Comparison of ENCODE assay signal across 29 cellular contexts in the genomic region with DNA sequence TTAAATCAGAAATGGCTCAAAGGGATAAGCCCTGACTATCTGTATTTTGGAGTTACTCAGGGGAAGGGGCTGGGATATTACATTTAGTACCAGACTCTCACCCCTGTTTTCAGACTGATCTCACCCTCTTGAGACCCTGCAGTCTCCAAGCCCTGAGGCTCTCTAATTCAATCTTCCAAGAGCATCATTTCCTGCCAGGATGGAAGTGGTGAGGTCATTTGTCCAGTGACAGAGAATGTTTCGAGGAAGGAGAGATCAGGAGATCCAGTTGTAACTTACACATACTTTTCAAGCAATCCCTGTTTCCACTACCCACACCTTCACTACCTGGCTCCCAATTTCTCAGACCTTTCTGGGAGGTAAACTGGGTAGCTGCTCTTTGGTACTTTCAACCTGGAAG.
"Had no signal": no experiment of that assay in that cellular context is flagged by ENCODE, and none has a peak within 500 bp of the region (broad histone marks: within the 10 kb centered on the region; RNA-seq: fewer than 3 reads in every experiment).

No MANE protein-coding gene starts in this region.

- H3K4me1 ChIP-seq: prostate gland, sigmoid colon, uterus had no signal

- ATAC-seq: activated T-helper 17 cell treated with anti-CD3 and anti-CD28 coated beads, Interleukin-2, amount 50 U/mL, for 72 hours; effector memory CD8-positive, alpha-beta T cell; foreskin keratinocyte; mucosa of descending colon; natural killer cell treated with Interleukin-12 subunit alpha and Interleukin-12 subunit beta and Interleukin-15 and Interleukin-18, amount 100 ng/mL, for 72 hours; stimulated activated effector memory CD8-positive, alpha-beta T cell treated with anti-CD3 and anti-CD28 coated beads, Interleukin-12 subunit alpha, Interleukin-12 subunit beta, amount 100 ng/mL, for 72 hours had no signal

- H3K27me3 ChIP-seq: brain microvascular endothelial cell, foreskin keratinocyte, neutrophil, ovary, sigmoid colon, uterus had no signal

- H3K9me3 ChIP-seq: left ventricle myocardium inferior, mucosa of descending colon, neutrophil, ovary, prostate gland, sigmoid colon, thoracic aorta, uterus had no signal

- DNase-seq: activated CD4-positive, alpha-beta memory T cell treated with anti-CD3 and anti-CD28 coated beads, Interleukin-2, amount 10 ng/mL, durations not matched to agents 7 days and 5 days; activated CD4-positive, alpha-beta T cell treated with anti-CD3 and anti-CD28 coated beads, Interleukin-2, amount 10 ng/mL, durations not matched to agents 24 days and 14 days; activated CD4-positive, CD25-positive, alpha-beta regulatory T cell treated with anti-CD3 and anti-CD28 coated beads, Interleukin-2, amount 50 U/mL, for 72 hours; activated CD8-positive, alpha-beta memory T cell treated with anti-CD3 and anti-CD28 coated beads, Interleukin-2, amount 50 U/mL, for 48 hours; activated gamma-delta T cell treated with Interleukin-2 at 50 U/mL for 16 hours; activated naive CD4-positive, alpha-beta T cell treated with anti-CD3 and anti-CD28 coated beads, Interleukin-2, amount 50 U/mL, for 16 hours; activated T-cell treated with anti-CD3 and anti-CD28 coated beads, Interleukin-2, amount 50 U/mL, for 24 hours; amniotic stem cell; brain microvascular endothelial cell; effector memory CD8-positive, alpha-beta T cell; foreskin keratinocyte; left ventricle myocardium inferior; mucosa of descending colon; ovary; retina; sigmoid colon; small intestine; stimulated activated CD4-positive, alpha-beta T cell treated with anti-CD3 and anti-CD28 coated beads, Interleukin-4, amount 100 ng/mL, for 24 hours; trophoblast cell; uterus; WERI-Rb-1 had no signal

- H3K36me3 ChIP-seq: brain microvascular endothelial cell, left ventricle myocardium inferior, neutrophil, ovary, prostate gland, sigmoid colon, thoracic aorta, uterus, WERI-Rb-1 had no signal

- H3K4me3 ChIP-seq: coronary artery, left ventricle myocardium inferior, lung, mucosa of descending colon, ovary, prostate gland, sigmoid colon, thoracic aorta, uterus had no signal

- H3K27ac ChIP-seq: brain microvascular endothelial cell, coronary artery, foreskin keratinocyte, left ventricle myocardium inferior, neutrophil, ovary, prostate gland, sigmoid colon, thoracic aorta, uterus, WERI-Rb-1 had no signal
